ENCODE assay signal across 23 cellular contexts in genomic region chr10:118808601-118809371, GRCh38.
"Had no signal": no experiment of that assay in that cellular context is flagged by ENCODE, and none has a peak within 500 bp of the region (broad histone marks: within the 10 kb centered on the region; RNA-seq: fewer than 3 reads in every experiment).

No MANE protein-coding gene starts in this region.

- H3K9me3 ChIP-seq: psoas muscle, sigmoid colon, testis had no signal

- H3K4me3 ChIP-seq: psoas muscle, sigmoid colon, testis had no signal

- H3K27me3 Mint-ChIP-seq: activated CD8-positive, alpha-beta memory T cell treated with anti-CD3 and anti-CD28 coated beads, Interleukin-2, amount 10 ng/mL, durations not matched to agents 7 days and 5 days; activated naive CD4-positive, alpha-beta T cell treated with anti-CD3 and anti-CD28 coated beads, Interleukin-2, amount 50 U/mL, for 24 hours had no signal

- H3K36me3 ChIP-seq: sigmoid colon had no signal

- H3K27ac Mint-ChIP-seq: activated CD8-positive, alpha-beta memory T cell treated with anti-CD3 and anti-CD28 coated beads, Interleukin-2, amount 10 ng/mL, durations not matched to agents 7 days and 5 days; activated naive CD4-positive, alpha-beta T cell treated with anti-CD3 and anti-CD28 coated beads, Interleukin-2, amount 50 U/mL, for 24 hours; activated T-cell treated with anti-CD3 and anti-CD28 coated beads, Interleukin-2, amount 50 U/mL, for 24 hours; endodermal cell; natural killer cell had no signal

- DNase-seq: activated CD4-positive, alpha-beta T cell treated with anti-CD3 and anti-CD28 coated beads, Interleukin-2, amount 50 U/mL, for 48 hours; activated CD4-positive, CD25-positive, alpha-beta regulatory T cell treated with anti-CD3 and anti-CD28 coated beads, Interleukin-2, amount 50 U/mL, for 72 hours; activated CD8-positive, alpha-beta memory T cell treated with anti-CD3 and anti-CD28 coated beads, Interleukin-2, amount 10 ng/mL, durations not matched to agents 7 days and 5 days; activated effector memory CD4-positive, alpha-beta T cell treated with Interleukin-2 at 50 U/mL for 16 hours; activated T-cell treated with anti-CD3 and anti-CD28 coated beads, Interleukin-2, amount 50 U/mL, for 24 hours; amniotic stem cell; cerebellar nuclear complex; dermis blood vessel endothelial cell; left cardiac atrium; mammary epithelial cell; natural killer cell; occipital lobe; psoas muscle; sigmoid colon; stimulated activated CD4-positive, alpha-beta T cell treated with anti-CD3 and anti-CD28 coated beads, Interleukin-12 subunit alpha, Interleukin-12 subunit beta, amount 100 ng/mL, for 4 hours; stimulated activated CD4-positive, alpha-beta T cell treated with anti-CD3 and anti-CD28 coated beads, Interleukin-2, amount 100 ng/mL, for 48 hours; stimulated activated CD8-positive, alpha-beta memory T cell treated with anti-CD3 and anti-CD28 coated beads, Interleukin-4, amount 100 ng/mL, for 48 hours; stimulated activated naive CD8-positive, alpha-beta T cell treated with anti-CD3 and anti-CD28 coated beads, Interleukin-15, Interleukin-2, amounts not matched to agents 100 U/mL and 50 U/mL, for 24 hours; T-helper 9 cell; testis had no signal

- H3K36me3 Mint-ChIP-seq: activated CD8-positive, alpha-beta memory T cell treated with anti-CD3 and anti-CD28 coated beads, Interleukin-2, amount 10 ng/mL, durations not matched to agents 7 days and 5 days; activated naive CD4-positive, alpha-beta T cell treated with anti-CD3 and anti-CD28 coated beads, Interleukin-2, amount 50 U/mL, for 24 hours; brain; natural killer cell had no signal

- H3K4me1 ChIP-seq: psoas muscle, sigmoid colon, testis had no signal

- H3K4me1 Mint-ChIP-seq: activated CD8-positive, alpha-beta memory T cell treated with anti-CD3 and anti-CD28 coated beads, Interleukin-2, amount 10 ng/mL, durations not matched to agents 7 days and 5 days; activated naive CD4-positive, alpha-beta T cell treated with anti-CD3 and anti-CD28 coated beads, Interleukin-2, amount 50 U/mL, for 24 hours had no signal

- H3K9me3 Mint-ChIP-seq: activated naive CD4-positive, alpha-beta T cell treated with anti-CD3 and anti-CD28 coated beads, Interleukin-2, amount 50 U/mL, for 24 hours; activated T-cell treated with anti-CD3 and anti-CD28 coated beads, Interleukin-2, amount 50 U/mL, for 24 hours; endodermal cell; natural killer cell had no signal

- H3K4me3 Mint-ChIP-seq: activated CD8-positive, alpha-beta memory T cell treated with anti-CD3 and anti-CD28 coated beads, Interleukin-2, amount 10 ng/mL, durations not matched to agents 7 days and 5 days; activated naive CD4-positive, alpha-beta T cell treated with anti-CD3 and anti-CD28 coated beads, Interleukin-2, amount 50 U/mL, for 24 hours; activated T-cell treated with anti-CD3 and anti-CD28 coated beads, Interleukin-2, amount 50 U/mL, for 24 hours; brain; endodermal cell; natural killer cell had no signal

- H3K27ac ChIP-seq: psoas muscle, sigmoid colon, testis had no signal
